ENCODE assay signal across 9 cellular contexts in the genomic region with DNA sequence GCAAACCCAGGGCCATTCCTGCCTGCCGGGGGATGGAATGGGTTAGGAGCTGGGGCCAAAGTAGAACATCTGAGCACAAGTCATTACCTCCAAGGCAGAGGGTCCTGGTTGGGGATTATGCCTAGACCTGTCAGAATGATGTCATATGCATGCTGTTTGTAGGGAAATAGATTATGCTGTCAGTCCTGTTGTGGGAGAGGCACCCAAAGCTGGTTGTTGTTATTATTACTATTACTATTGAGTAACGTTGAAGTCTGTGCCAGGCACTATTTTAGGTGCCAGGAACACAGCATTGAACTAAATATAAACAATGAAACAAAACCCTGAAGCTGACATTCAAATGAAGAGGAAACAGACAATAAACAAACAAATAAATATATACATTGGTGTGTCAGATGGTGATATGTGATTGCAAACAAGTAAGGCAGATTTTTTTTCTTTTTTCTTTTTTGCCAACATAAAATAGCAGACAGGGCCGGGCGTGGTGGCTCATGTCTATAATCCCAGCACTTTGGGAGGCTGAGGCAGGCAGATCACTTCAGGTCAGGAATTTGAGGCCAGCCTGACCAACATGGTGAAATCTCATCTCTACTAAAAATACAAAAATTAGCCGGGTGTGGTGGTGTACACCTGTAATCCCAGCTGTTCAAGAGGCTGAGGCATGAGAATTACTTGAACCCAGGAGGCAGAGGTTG. TPM values are rescaled to one million over a fixed set of nuclear protein-coding genes. Genes with fewer than 3 reads are reported as not detected.
DNase-seq lines count a peak whose midpoint lies in the region; ATAC-seq and TF ChIP-seq lines count a peak whose summit lies in the region.
"Had no signal": no experiment of that assay in that cellular context is flagged by ENCODE, and none has a peak within 500 bp of the region (broad histone marks: within the 10 kb centered on the region; RNA-seq: fewer than 3 reads in every experiment).

No MANE protein-coding gene starts in this region.

- peaks cover 7% of the 10 kb centered on the region for H3K36me3 Mint-ChIP-seq in nephron (ENCODE audit: low read depth)

- H3K27me3 ChIP-seq in HUES48 (ENCODE audit: control insufficient read depth, insufficient read depth, low read length) = no peaks in the 10 kb centered on the region
- H3K27me3 ChIP-seq in breast epithelium = no peaks in the 10 kb centered on the region
- H3K27me3 ChIP-seq in colonic mucosa = no peaks in the 10 kb centered on the region

- H3K4me3 Mint-ChIP-seq in nephron = peak overlapping the region; percentile 67 to 96 (median 92)

- no peaks in the 10 kb centered on the region for H3K9me3 Mint-ChIP-seq in nephron

- no peak for ATAC-seq in GM21447 (IDR thresholded peaks at IDR 0.05; ENCODE audit: unreplicated experiment)
- ATAC-seq in activated CD4-positive, CD25-positive, alpha-beta regulatory T cell treated with anti-CD3 and anti-CD28 coated beads, Interleukin-2, amount 50 U/mL, for 24 hours = no peak

- intact Hi-C loops in breast epithelium (cut with DNase I; ENCODE audit: low total_unique reads) = no loop called here
- intact Hi-C loops in colonic mucosa (cut with DNase I) = no loop called here

- no peaks in the 10 kb centered on the region for H3K27me3 Mint-ChIP-seq in nephron (ENCODE audit: low read depth)

- H3K4me1 Mint-ChIP-seq in nephron = peaks cover 30% of the 10 kb centered on the region

- H3K27ac ChIP-seq in HUES48 (ENCODE audit: low read depth, low read length) (no peak overlapping the region), breast epithelium (peak overlapping the region; percentile 29 to 54), colonic mucosa (no peak overlapping the region)

- H3K36me3 ChIP-seq in HUES48 (ENCODE audit: control insufficient read depth, insufficient read depth, low read length) = peaks cover 4% of the 10 kb centered on the region; the same call in 1 of the 2 replicates
- H3K36me3 ChIP-seq in breast epithelium = no peaks in the 10 kb centered on the region
- H3K36me3 ChIP-seq in colonic mucosa = no peaks in the 10 kb centered on the region

- TF ChIP-seq CTCF in AG09309 (IDR thresholded peaks at IDR 0.05; ENCODE audit: control insufficient read depth, insufficient read depth, low read depth, low read length, missing control alignments) (no peak), breast epithelium (IDR thresholded peaks at IDR 0.05) (no peak), nephron (IDR thresholded peaks at IDR 0.05; ENCODE audit: unreplicated experiment in 3 of 3) (no peak), colonic mucosa (IDR thresholded peaks at IDR 0.05) (no peak)

- DNase-seq in AG09309 (ENCODE audit: low read depth) = no peak
- no peak for DNase-seq in breast epithelium (ENCODE audit: low spot score in 2 of 2)
- DNase-seq in colonic mucosa = no peak
- no peak for DNase-seq in iPS-NIHi7 (ENCODE audit: extremely low spot score)
- DNase-seq: NK-92 treated with Interleukin-12 subunit alpha and Interleukin-12 subunit beta, amount 100 ng/mL, for 24 hours had no signal

- no peak overlapping the region for H3K9ac ChIP-seq in HUES48 (ENCODE audit: low read depth, low read length)
- peak overlapping the region in 1 of 2 donors; percentile 88 for H3K9ac ChIP-seq in colonic mucosa (ENCODE audit: low read depth in 2 of 2, low read length in 2 of 2)

- H3K4me3 ChIP-seq in AG09309 (ENCODE audit: control insufficient read depth, low read depth, low read length) (peak overlapping the region; percentile 77), HUES48 (ENCODE audit: low read depth, low read length) (peak overlapping the region; percentile 91), breast epithelium (peak overlapping the region in 2 of 3 donors; percentile 91 to 96), colonic mucosa (no peak overlapping the region)

- H3K9me3 ChIP-seq in HUES48 (ENCODE audit: control insufficient read depth, insufficient read depth, low read length) (no peaks in the 10 kb centered on the region), breast epithelium (no peaks in the 10 kb centered on the region), colonic mucosa (no peaks in the 10 kb centered on the region)

- H3K27ac Mint-ChIP-seq in nephron = peak overlapping the region in 2 of 3 experiments; percentile 70 to 85

- no peak for TF ChIP-seq POLR2A in breast epithelium (IDR thresholded peaks at IDR 0.05)

- peaks cover 14% of the 10 kb centered on the region for H3K4me1 ChIP-seq in HUES48 (ENCODE audit: control insufficient read depth, insufficient read depth, low read length)
- H3K4me1 ChIP-seq in breast epithelium = peaks cover 5 to 7% of the 10 kb centered on the region in 2 donors
- H3K4me1 ChIP-seq in colonic mucosa = peaks cover 16% of the 10 kb centered on the region

RNA-seq across cellular contexts. Expression of a gene that starts 2.0 kb away (rescaled TPM):
- total RNA-seq in breast epithelium = 10 to 100 TPM; 29.9 to 59.7 (median 58.7) TPM
- total RNA-seq in colonic mucosa = 10 to 100 TPM; 34.9 to 73.9 TPM

RNA-seq across cellular contexts. Expression of a gene that starts 15.2 kb away (rescaled TPM):
- total RNA-seq in breast epithelium (100 to 1,000 TPM in 2 of 3 donors, 10 to 100 TPM in 1; 57.9 to 143 (median 135) TPM), colonic mucosa (100 to 1,000 TPM in 1 of 2 donors, 10 to 100 TPM in 1; 92.3 to 150 TPM)

RNA-seq across cellular contexts. Expression of a gene that starts 26.4 kb away (rescaled TPM):
- total RNA-seq in breast epithelium (10 to 100 TPM; 27.5 to 48.4 (median 37.7) TPM), colonic mucosa (10 to 100 TPM; 22.0 to 23.5 TPM)

RNA-seq across cellular contexts. Expression of a gene that starts 29.9 kb away (rescaled TPM):
- total RNA-seq in breast epithelium (100 to 1,000 TPM; 151 to 171 (median 164) TPM), colonic mucosa (10 to 100 TPM; 62.2 to 98.4 TPM)

RNA-seq across cellular contexts. Expression of a gene that starts 37.2 kb away (rescaled TPM):
- total RNA-seq in breast epithelium (100 to 1,000 TPM; 123 to 216 (median 178) TPM), colonic mucosa (100 to 1,000 TPM; 126 to 249 TPM)

Comparison
In these comparisons a context has a peak if more than half of its experiments do, and no peak if none do; other contexts are left out.
1. H3K27ac ChIP-seq: peak in breast epithelium (2 of 2); none in HUES48 (single experiment) and colonic mucosa (single experiment).